ENCODE assay signal across 1 cellular context in genomic region chr1:13801232-13801631, GRCh38.
TF ChIP-seq lines count a peak whose summit lies in the region.

No MANE protein-coding gene starts in this region.

TF ChIP-seq in WTC11, 78 proteins besides CTCF, POLR2A, EP300 and RAD21 (continued from another document):
- TF ChIP-seq, protein P1, sequence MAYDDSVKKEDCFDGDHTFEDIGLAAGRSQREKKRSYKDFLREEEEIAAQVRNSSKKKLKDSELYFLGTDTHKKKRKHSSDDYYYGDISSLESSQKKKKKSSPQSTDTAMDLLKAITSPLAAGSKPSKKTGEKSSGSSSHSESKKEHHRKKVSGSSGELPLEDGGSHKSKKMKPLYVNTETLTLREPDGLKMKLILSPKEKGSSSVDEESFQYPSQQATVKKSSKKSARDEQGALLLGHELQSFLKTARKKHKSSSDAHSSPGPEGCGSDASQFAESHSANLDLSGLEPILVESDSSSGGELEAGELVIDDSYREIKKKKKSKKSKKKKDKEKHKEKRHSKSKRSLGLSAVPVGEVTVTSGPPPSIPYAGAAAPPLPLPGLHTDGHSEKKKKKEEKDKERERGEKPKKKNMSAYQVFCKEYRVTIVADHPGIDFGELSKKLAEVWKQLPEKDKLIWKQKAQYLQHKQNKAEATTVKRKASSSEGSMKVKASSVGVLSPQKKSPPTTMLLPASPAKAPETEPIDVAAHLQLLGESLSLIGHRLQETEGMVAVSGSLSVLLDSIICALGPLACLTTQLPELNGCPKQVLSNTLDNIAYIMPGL (CRISPR knock-in tag; IDR thresholded peaks at IDR 0.05), result no peak
- TF ChIP-seq ZNF263 (CRISPR knock-in tag; IDR thresholded peaks at IDR 0.05; ENCODE audit: low read depth) (no peak), STAT6 (CRISPR knock-in tag; conservative IDR thresholded peaks at IDR 0.05; ENCODE audit: low read depth) (no peak), ZNF138 (CRISPR knock-in tag; conservative IDR thresholded peaks at IDR 0.05) (no peak)
